In genomic region chr4:69768554-69768953, GRCh38 we compare ENCODE assay signal across 2 cellular contexts. TPM values are rescaled to one million over a fixed set of nuclear protein-coding genes. Genes with fewer than 3 reads are reported as not detected.
"Had no signal": no experiment of that assay in that cellular context is flagged by ENCODE, and none has a peak within 500 bp of the region (broad histone marks: within the 10 kb centered on the region; RNA-seq: fewer than 3 reads in every experiment).

No MANE protein-coding gene starts in this region.

RNA-seq across cellular contexts. Expression of gene SULT1B1, which starts 8.1 kb away (rescaled TPM):
- total RNA-seq: neural crest cell, smooth muscle cell had no signal
- polyA plus RNA-seq: smooth muscle cell had no signal
